ENCODE assay signal across 1 cellular context in the genomic region with DNA sequence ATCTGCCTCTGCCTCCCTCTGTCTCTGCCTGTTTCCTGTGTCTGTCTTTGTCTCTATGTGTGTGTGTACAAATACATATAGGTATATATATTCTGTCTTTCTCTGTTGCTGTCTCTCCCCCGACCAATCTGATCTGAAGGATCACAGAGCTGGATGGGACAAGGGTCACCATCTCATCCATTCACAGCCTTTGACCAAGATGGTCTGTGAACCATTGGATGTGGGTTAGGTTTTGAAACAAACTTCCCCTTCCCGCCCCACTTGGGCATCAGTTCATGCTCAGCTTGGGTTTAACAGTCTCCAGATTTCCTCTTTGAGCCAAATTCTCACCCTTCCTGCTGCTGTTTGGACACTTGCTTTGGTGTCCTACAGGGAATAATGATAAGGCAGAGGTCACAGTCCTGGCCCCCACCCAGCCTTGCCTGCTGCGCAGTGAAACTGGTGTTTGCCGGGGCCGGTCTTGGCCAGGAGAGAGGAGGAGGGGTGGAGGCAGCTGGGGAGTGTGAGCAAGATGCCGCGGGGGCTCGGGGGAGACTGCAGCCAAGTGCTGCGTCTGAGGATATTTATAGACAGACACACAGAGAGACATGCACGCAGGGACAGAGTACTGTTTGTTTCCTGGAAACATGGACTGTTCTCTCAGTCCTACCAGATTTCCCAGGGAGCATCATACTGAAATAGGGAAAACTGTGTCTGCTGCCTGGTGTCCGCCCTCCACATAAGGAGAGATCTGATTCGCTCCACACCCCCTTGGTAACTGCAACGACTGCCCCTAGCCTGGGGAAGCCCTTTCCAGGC.
TF ChIP-seq lines count a peak whose summit lies in the region.

No MANE protein-coding gene starts in this region.

TF ChIP-seq in K562, 482 proteins besides CTCF, POLR2A, EP300 and RAD21 (continued from another document):
- TF ChIP-seq ZBTB7A (IDR thresholded peaks at IDR 0.05; ENCODE audit: borderline replicate concordance, control insufficient read depth, low read depth, low read length) (peak; percentile 45; the same call in 1 of the 2 replicates), TAF9B (IDR thresholded peaks at IDR 0.05; ENCODE audit: partially characterized antibody) (no peak), ZNF253 (CRISPR knock-in tag; conservative IDR thresholded peaks at IDR 0.05) (no peak)
